10 cellular contexts compared by ENCODE assay signal in the genomic region with DNA sequence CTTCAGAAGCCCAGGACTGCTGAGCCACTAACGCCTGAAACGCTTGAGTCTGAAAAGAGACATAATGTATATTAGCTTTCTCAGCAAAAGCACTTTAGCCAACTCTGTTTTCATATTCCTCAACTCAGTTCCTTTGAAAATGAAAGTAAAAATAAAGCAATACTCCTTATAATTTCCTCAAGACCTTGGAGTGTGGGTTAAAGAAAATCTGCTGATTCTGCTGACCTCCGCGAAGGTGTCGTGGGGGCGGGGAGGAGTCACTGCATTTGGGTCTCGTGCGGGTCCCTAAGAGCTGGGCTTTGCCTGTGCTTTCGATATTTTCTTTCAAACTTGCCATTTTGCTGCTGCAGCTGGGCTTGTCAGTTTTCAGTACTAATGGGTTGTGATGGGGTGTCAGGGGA.
DNase-seq lines count a peak whose midpoint lies in the region; ATAC-seq and TF ChIP-seq lines count a peak whose summit lies in the region.
"Had no signal": no experiment of that assay in that cellular context is flagged by ENCODE, and none has a peak within 500 bp of the region (broad histone marks: within the 10 kb centered on the region; RNA-seq: fewer than 3 reads in every experiment).

No MANE protein-coding gene starts in this region.

- no peaks in the 10 kb centered on the region for H3K9me3 Mint-ChIP-seq in stimulated activated naive CD8-positive, alpha-beta T cell treated with anti-CD3 and anti-CD28 coated beads, Interleukin-15, Interleukin-2, amounts not matched to agents 100 ng/mL and 50 ng/mL, for 24 hours
- peaks cover 7% of the 10 kb centered on the region for H3K9me3 Mint-ChIP-seq in dendritic cell treated with granulocyte-macrophage colony-stimulating factor and Interleukin-4, amounts not matched to agents 40 ng/mL and 50 ng/mL, for 4 days
- no peaks in the 10 kb centered on the region for H3K9me3 Mint-ChIP-seq in neural crest cell

- ATAC-seq in stimulated activated naive CD8-positive, alpha-beta T cell treated with anti-CD3 and anti-CD28 coated beads, Interleukin-15, Interleukin-2, amounts not matched to agents 100 U/mL and 50 U/mL, for 24 hours = no peak
- no peak for ATAC-seq in activated CD4-positive, CD25-positive, alpha-beta regulatory T cell treated with anti-CD3 and anti-CD28 coated beads, Interleukin-2, amount 50 U/mL, for 24 hours
- ATAC-seq in HG03175 (IDR thresholded peaks at IDR 0.05; ENCODE audit: unreplicated experiment) = no peak

- intact Hi-C loops in dendritic cell treated with granulocyte-macrophage colony-stimulating factor and Interleukin-4, amounts not matched to agents 40 ng/mL and 50 ng/mL, for 4 days (cut with micrococcal nuclease) = no loop called here
- intact Hi-C loops in posterior vena cava (cut with DNase I) = no loop called here

- TF ChIP-seq CTCF in neural crest cell (conservative IDR thresholded peaks at IDR 0.05) = no peak

- DNase-seq in stimulated activated naive CD8-positive, alpha-beta T cell treated with anti-CD3 and anti-CD28 coated beads, Interleukin-15, Interleukin-2, amounts not matched to agents 100 U/mL and 50 U/mL, for 24 hours = no peak
- no peak for DNase-seq in neural crest cell (ENCODE audit: low read depth, low spot score)
- DNase-seq in posterior vena cava (ENCODE audit: low spot score) = no peak
- no peak for DNase-seq in NCI-H345 treated with DMSO at 0.1 percent for 48 hours (lab: John Stamatoyannopoulos, UW; ENCODE audit: unreplicated experiment)
- DNase-seq: activated CD4-positive, alpha-beta T cell treated with anti-CD3 and anti-CD28 coated beads, Interleukin-2, amount 10 ng/mL, durations not matched to agents 24 days and 14 days; MV-4-11 had no signal

- H3K27me3 Mint-ChIP-seq in stimulated activated naive CD8-positive, alpha-beta T cell treated with anti-CD3 and anti-CD28 coated beads, Interleukin-15, Interleukin-2, amounts not matched to agents 100 ng/mL and 50 ng/mL, for 24 hours = no peaks in the 10 kb centered on the region
- no peaks in the 10 kb centered on the region for H3K27me3 Mint-ChIP-seq in dendritic cell treated with granulocyte-macrophage colony-stimulating factor and Interleukin-4, amounts not matched to agents 40 ng/mL and 50 ng/mL, for 4 days
- no peaks in the 10 kb centered on the region for H3K27me3 Mint-ChIP-seq in neural crest cell (ENCODE audit: low read depth)
- H3K27me3 Mint-ChIP-seq: activated CD4-positive, alpha-beta T cell treated with anti-CD3 and anti-CD28 coated beads, Interleukin-2, amount 10 ng/mL, durations not matched to agents 24 days and 14 days had no signal

- H3K4me3 Mint-ChIP-seq in stimulated activated naive CD8-positive, alpha-beta T cell treated with anti-CD3 and anti-CD28 coated beads, Interleukin-15, Interleukin-2, amounts not matched to agents 100 ng/mL and 50 ng/mL, for 24 hours = peak overlapping the region; percentile 55
- H3K4me3 Mint-ChIP-seq in dendritic cell treated with granulocyte-macrophage colony-stimulating factor and Interleukin-4, amounts not matched to agents 40 ng/mL and 50 ng/mL, for 4 days = peak overlapping the region; percentile 59
- no peak overlapping the region for H3K4me3 Mint-ChIP-seq in neural crest cell
- H3K4me3 Mint-ChIP-seq: activated CD4-positive, alpha-beta T cell treated with anti-CD3 and anti-CD28 coated beads, Interleukin-2, amount 10 ng/mL, durations not matched to agents 24 days and 14 days had no signal

- peaks cover 26% of the 10 kb centered on the region for H3K4me1 Mint-ChIP-seq in stimulated activated naive CD8-positive, alpha-beta T cell treated with anti-CD3 and anti-CD28 coated beads, Interleukin-15, Interleukin-2, amounts not matched to agents 100 ng/mL and 50 ng/mL, for 24 hours (ENCODE audit: low read depth)
- peaks cover 27% of the 10 kb centered on the region for H3K4me1 Mint-ChIP-seq in dendritic cell treated with granulocyte-macrophage colony-stimulating factor and Interleukin-4, amounts not matched to agents 40 ng/mL and 50 ng/mL, for 4 days (ENCODE audit: low read depth)
- H3K4me1 Mint-ChIP-seq in neural crest cell = peaks cover 8% of the 10 kb centered on the region

- no peaks in the 10 kb centered on the region for H3K36me3 Mint-ChIP-seq in stimulated activated naive CD8-positive, alpha-beta T cell treated with anti-CD3 and anti-CD28 coated beads, Interleukin-15, Interleukin-2, amounts not matched to agents 100 ng/mL and 50 ng/mL, for 24 hours (ENCODE audit: low read depth)
- H3K36me3 Mint-ChIP-seq in dendritic cell treated with granulocyte-macrophage colony-stimulating factor and Interleukin-4, amounts not matched to agents 40 ng/mL and 50 ng/mL, for 4 days (ENCODE audit: low read depth) = no peaks in the 10 kb centered on the region
- no peaks in the 10 kb centered on the region for H3K36me3 Mint-ChIP-seq in neural crest cell (ENCODE audit: low read depth)

- H3K27ac Mint-ChIP-seq in stimulated activated naive CD8-positive, alpha-beta T cell treated with anti-CD3 and anti-CD28 coated beads, Interleukin-15, Interleukin-2, amounts not matched to agents 100 ng/mL and 50 ng/mL, for 24 hours = peak overlapping the region; percentile 16
- peak overlapping the region; percentile 66 for H3K27ac Mint-ChIP-seq in dendritic cell treated with granulocyte-macrophage colony-stimulating factor and Interleukin-4, amounts not matched to agents 40 ng/mL and 50 ng/mL, for 4 days
- peak overlapping the region; percentile 13 for H3K27ac Mint-ChIP-seq in neural crest cell (ENCODE audit: unreplicated experiment)
- H3K27ac Mint-ChIP-seq: activated CD4-positive, alpha-beta T cell treated with anti-CD3 and anti-CD28 coated beads, Interleukin-2, amount 10 ng/mL, durations not matched to agents 24 days and 14 days had no signal

Comparison
In these comparisons a context has a peak if more than half of its experiments do, and no peak if none do; other contexts are left out.
1. H3K27ac Mint-ChIP-seq: peak in every context shown above with its lines; median percentile 66 in dendritic cell treated with granulocyte-macrophage colony-stimulating factor and Interleukin-4, amounts not matched to agents 40 ng/mL and 50 ng/mL, for 4 days; 16 in stimulated activated naive CD8-positive, alpha-beta T cell treated with anti-CD3 and anti-CD28 coated beads, Interleukin-15, Interleukin-2, amounts not matched to agents 100 ng/mL and 50 ng/mL, for 24 hours; 13 in neural crest cell.